In the genomic region with DNA sequence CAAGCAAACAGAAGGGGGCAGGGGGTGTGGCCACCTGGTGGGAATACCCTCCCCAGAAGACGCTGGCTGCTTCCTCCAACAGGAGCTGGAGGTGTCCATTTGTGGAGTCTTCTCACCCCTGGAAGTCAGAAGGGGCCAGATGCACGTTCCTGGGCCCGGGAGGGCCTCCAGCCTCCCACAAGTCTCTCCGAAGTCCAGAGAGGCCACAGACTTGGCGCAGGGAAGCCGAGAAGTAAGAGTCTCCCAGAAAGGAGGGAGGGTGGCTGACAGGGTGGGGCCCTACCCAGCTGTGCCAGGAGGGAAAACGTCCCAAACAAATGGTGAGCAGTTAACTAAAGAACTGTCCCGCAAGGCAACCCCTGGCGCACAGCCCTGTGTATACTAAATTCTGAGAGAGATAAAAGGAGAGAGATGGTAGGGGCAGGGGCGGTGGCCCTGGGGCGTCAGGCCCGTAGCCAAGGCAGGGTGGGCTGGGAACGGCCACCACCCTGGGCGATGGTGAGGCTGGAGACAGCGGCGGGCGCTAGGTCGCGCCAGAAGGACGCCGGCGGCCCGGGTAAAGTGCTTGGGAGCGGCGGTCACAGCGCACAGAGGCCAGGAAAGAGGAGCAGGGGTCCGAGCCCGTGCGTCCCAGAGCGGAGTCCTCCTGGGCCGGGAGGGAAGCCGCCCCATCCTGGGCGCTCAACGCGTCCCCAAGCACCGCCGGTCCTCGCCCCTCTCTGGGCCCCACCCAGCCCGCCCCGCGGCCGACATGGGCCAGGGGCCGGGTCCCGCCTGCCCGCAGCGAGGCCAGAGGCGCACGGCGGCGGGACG, we compare ENCODE assay signal across 2 cellular contexts.
TF ChIP-seq lines count a peak whose summit lies in the region.

No MANE protein-coding gene starts in this region.

TF ChIP-seq in IMR-90, 13 proteins besides CTCF, POLR2A, EP300 and RAD21:
- TF ChIP-seq CHD1 (IDR thresholded peaks at IDR 0.05; ENCODE audit: low read depth, low read length) (no peak), MXI1 (IDR thresholded peaks at IDR 0.05; ENCODE audit: borderline replicate concordance, low read depth, low read length) (no peak), FOS (IDR thresholded peaks at IDR 0.05; ENCODE audit: low read depth, low read length) (no peak), BHLHE40 (IDR thresholded peaks at IDR 0.05; ENCODE audit: low read depth, low read length) (no peak), MAFK (IDR thresholded peaks at IDR 0.05; ENCODE audit: low read depth, low read length) (no peak), MAZ (IDR thresholded peaks at IDR 0.05; ENCODE audit: borderline replicate concordance, low read depth, low read length) (no peak)

TF ChIP-seq in H1, 55 proteins besides CTCF, POLR2A, EP300 and RAD21:
- TF ChIP-seq GABPA (IDR thresholded peaks at IDR 0.05; ENCODE audit: borderline replicate concordance, insufficient read depth, low read length) (peak; percentile 40; the same call in 1 of the 2 replicates), CBX8 (IDR thresholded peaks at IDR 0.05; ENCODE audit: borderline replicate concordance, low read depth, low read length) (no peak), TBP (IDR thresholded peaks at IDR 0.05; ENCODE audit: low read depth, low read length) (no peak), EZH2 (IDR thresholded peaks at IDR 0.05; ENCODE audit: low read depth, low read length, severe bottlenecking) (peak; percentile 49), KDM4A (IDR thresholded peaks at IDR 0.05; ENCODE audit: low read depth, low read length, severe bottlenecking) (peak; percentile 21), RBBP5 (IDR thresholded peaks at IDR 0.05; ENCODE audit: borderline replicate concordance, low read depth, low read length) (0 out of 2 replicates have a peak, but pooled peaks have one; percentile 2), SUZ12 (IDR thresholded peaks at IDR 0.05; ENCODE audit: low read length) (peak; percentile 66)
